In the genomic region with DNA sequence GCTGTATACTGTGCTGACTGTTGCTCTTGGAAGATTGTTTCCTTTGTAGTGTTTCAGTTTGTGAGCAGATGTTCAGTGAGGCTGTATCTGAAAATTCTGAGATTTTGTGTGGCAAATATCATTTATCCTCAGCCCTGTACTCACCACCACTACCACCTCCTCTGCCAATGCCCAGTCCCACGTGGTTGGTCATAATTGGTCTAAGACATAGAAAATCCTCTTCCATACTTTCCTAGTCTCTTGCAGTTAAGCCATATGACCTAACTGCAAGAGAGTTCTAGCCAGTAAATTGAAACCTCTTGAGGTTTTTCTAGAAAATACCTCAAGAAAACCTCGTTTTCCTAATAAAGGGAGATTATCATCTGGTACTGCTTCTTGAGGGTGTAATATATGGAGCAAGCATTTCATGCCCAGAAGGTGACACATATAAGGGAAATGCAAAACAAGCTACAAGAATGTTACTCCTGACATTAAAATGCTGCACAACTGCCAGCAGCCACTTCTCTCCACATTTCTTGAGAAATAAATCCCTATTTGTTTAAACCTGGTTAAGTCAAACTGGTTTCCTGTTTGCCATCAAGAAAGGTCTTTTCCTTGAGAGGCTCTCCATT, we compare ENCODE assay signal across 11 cellular contexts.
A peak's percentile ranks its signal among the peaks of the same experiment; 100 is the strongest.
DNase-seq lines count a peak whose midpoint lies in the region; ATAC-seq and TF ChIP-seq lines count a peak whose summit lies in the region.
"Had no signal": no experiment of that assay in that cellular context is flagged by ENCODE, and none has a peak within 500 bp of the region (broad histone marks: within the 10 kb centered on the region; RNA-seq: fewer than 3 reads in every experiment).

No MANE protein-coding gene starts in this region.

- no peaks in the 10 kb centered on the region for H3K27me3 Mint-ChIP-seq in activated T-cell treated with anti-CD3 and anti-CD28 coated beads, Interleukin-2, amount 50 U/mL, for 24 hours
- H3K27me3 Mint-ChIP-seq: naive B cell had no signal

- peak; percentile 85 for ATAC-seq in SK-N-SH treated with all-trans-retinoic acid at 6 μM for 48 hours
- ATAC-seq in stimulated activated naive CD8-positive, alpha-beta T cell treated with anti-CD3 and anti-CD28 coated beads, Interleukin-15, Interleukin-2, amounts not matched to agents 100 U/mL and 50 U/mL, for 24 hours, result peak; percentile 40
- no peak for ATAC-seq in GM21717 (IDR thresholded peaks at IDR 0.05; ENCODE audit: unreplicated experiment)
- no peak for ATAC-seq in GM19328 (IDR thresholded peaks at IDR 0.05; ENCODE audit: unreplicated experiment)

- H3K4me3 Mint-ChIP-seq in activated T-cell treated with anti-CD3 and anti-CD28 coated beads, Interleukin-2, amount 50 U/mL, for 24 hours, result no peak overlapping the region
- H3K4me3 Mint-ChIP-seq: naive B cell had no signal

- peaks cover 66% of the 10 kb centered on the region for H3K4me1 Mint-ChIP-seq in activated T-cell treated with anti-CD3 and anti-CD28 coated beads, Interleukin-2, amount 50 U/mL, for 24 hours (ENCODE audit: low read depth)

- peaks cover 98% of the 10 kb centered on the region for H3K36me3 Mint-ChIP-seq in activated T-cell treated with anti-CD3 and anti-CD28 coated beads, Interleukin-2, amount 50 U/mL, for 24 hours (ENCODE audit: low read depth)

- DNase-seq in activated T-cell treated with anti-CD3 and anti-CD28 coated beads, Interleukin-2, amount 50 U/mL, for 24 hours, result no peak
- no peak for DNase-seq in activated T-cell treated with anti-CD3 and anti-CD28 coated beads, Interleukin-2, amount 50 U/mL, for 48 hours
- DNase-seq in fibroblast of gingiva (ENCODE audit: low read depth), result peak; percentile 94
- no peak for DNase-seq in stimulated activated naive CD8-positive, alpha-beta T cell treated with anti-CD3 and anti-CD28 coated beads, Interleukin-15, Interleukin-2, amounts not matched to agents 100 U/mL and 50 U/mL, for 24 hours
- no peak for DNase-seq in NCI-H446 (lab: John Stamatoyannopoulos, UW)
- DNase-seq: effector CD8-positive, alpha-beta T cell; naive B cell; stomach had no signal

- H3K27ac Mint-ChIP-seq in activated T-cell treated with anti-CD3 and anti-CD28 coated beads, Interleukin-2, amount 50 U/mL, for 24 hours, result peak overlapping the region; percentile 89

- no peaks in the 10 kb centered on the region for H3K9me3 Mint-ChIP-seq in activated T-cell treated with anti-CD3 and anti-CD28 coated beads, Interleukin-2, amount 50 U/mL, for 24 hours
- H3K9me3 Mint-ChIP-seq: naive B cell had no signal

TF ChIP-seq in SK-N-SH treated with all-trans-retinoic acid at 6 μM for 48 hours, 23 proteins besides CTCF, POLR2A, EP300 and RAD21:
- TF ChIP-seq, protein P1, sequence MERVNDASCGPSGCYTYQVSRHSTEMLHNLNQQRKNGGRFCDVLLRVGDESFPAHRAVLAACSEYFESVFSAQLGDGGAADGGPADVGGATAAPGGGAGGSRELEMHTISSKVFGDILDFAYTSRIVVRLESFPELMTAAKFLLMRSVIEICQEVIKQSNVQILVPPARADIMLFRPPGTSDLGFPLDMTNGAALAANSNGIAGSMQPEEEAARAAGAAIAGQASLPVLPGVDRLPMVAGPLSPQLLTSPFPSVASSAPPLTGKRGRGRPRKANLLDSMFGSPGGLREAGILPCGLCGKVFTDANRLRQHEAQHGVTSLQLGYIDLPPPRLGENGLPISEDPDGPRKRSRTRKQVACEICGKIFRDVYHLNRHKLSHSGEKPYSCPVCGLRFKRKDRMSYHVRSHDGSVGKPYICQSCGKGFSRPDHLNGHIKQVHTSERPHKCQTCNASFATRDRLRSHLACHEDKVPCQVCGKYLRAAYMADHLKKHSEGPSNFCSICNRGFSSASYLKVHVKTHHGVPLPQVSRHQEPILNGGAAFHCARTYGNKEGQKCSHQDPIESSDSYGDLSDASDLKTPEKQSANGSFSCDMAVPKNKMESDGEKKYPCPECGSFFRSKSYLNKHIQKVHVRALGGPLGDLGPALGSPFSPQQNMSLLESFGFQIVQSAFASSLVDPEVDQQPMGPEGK (CRISPR knock-in tag; IDR thresholded peaks at IDR 0.05; ENCODE audit: borderline replicate concordance), result peak; percentile 14; the same call in 1 of the 2 replicates
- TF ChIP-seq, protein P2, sequence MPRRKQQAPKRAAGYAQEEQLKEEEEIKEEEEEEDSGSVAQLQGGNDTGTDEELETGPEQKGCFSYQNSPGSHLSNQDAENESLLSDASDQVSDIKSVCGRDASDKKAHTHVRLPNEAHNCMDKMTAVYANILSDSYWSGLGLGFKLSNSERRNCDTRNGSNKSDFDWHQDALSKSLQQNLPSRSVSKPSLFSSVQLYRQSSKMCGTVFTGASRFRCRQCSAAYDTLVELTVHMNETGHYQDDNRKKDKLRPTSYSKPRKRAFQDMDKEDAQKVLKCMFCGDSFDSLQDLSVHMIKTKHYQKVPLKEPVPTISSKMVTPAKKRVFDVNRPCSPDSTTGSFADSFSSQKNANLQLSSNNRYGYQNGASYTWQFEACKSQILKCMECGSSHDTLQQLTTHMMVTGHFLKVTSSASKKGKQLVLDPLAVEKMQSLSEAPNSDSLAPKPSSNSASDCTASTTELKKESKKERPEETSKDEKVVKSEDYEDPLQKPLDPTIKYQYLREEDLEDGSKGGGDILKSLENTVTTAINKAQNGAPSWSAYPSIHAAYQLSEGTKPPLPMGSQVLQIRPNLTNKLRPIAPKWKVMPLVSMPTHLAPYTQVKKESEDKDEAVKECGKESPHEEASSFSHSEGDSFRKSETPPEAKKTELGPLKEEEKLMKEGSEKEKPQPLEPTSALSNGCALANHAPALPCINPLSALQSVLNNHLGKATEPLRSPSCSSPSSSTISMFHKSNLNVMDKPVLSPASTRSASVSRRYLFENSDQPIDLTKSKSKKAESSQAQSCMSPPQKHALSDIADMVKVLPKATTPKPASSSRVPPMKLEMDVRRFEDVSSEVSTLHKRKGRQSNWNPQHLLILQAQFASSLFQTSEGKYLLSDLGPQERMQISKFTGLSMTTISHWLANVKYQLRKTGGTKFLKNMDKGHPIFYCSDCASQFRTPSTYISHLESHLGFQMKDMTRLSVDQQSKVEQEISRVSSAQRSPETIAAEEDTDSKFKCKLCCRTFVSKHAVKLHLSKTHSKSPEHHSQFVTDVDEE (CRISPR knock-in tag; IDR thresholded peaks at IDR 0.05), result no peak

Comparison
In these comparisons a context has a peak if more than half of its experiments do, and no peak if none do; other contexts are left out.
1. ATAC-seq: peak in SK-N-SH treated with all-trans-retinoic acid at 6 μM for 48 hours (single experiment) and stimulated activated naive CD8-positive, alpha-beta T cell treated with anti-CD3 and anti-CD28 coated beads, Interleukin-15, Interleukin-2, amounts not matched to agents 100 U/mL and 50 U/mL, for 24 hours (single experiment); none in GM21717 (single experiment) and GM19328 (single experiment).